22 cellular contexts compared by ENCODE assay signal in genomic region chr10:20713420-20713819, GRCh38.
A peak's percentile ranks its signal among the peaks of the same experiment; 100 is the strongest.
DNase-seq lines count a peak whose midpoint lies in the region; ATAC-seq and TF ChIP-seq lines count a peak whose summit lies in the region.
"Had no signal": no experiment of that assay in that cellular context is flagged by ENCODE, and none has a peak within 500 bp of the region (broad histone marks: within the 10 kb centered on the region; RNA-seq: fewer than 3 reads in every experiment).

No MANE protein-coding gene starts in this region.

- peak; percentile 1 for DNase-seq in NCI-H146 (lab: John Stamatoyannopoulos, UW)
- no peak for DNase-seq in NCI-H146 treated with DMSO at 0.1 percent for 48 hours (lab: John Stamatoyannopoulos, UW; ENCODE audit: unreplicated experiment)
- DNase-seq in kidney tubule cell (ENCODE audit: low spot score) = peak; percentile 38
- peak; percentile 3 for DNase-seq in renal cortical epithelial cell (ENCODE audit: low read depth)
- DNase-seq in sigmoid colon = no peak
- DNase-seq in nucleus accumbens (lab: John Stamatoyannopoulos, UW) = no peak
- DNase-seq: 8988T, DMS153, GOT3, HCEC 1CT, NCI-H1048, NCI-H1417, NCI-H187, NCI-H2107, NCI-H446 treated with DMSO at 0.1 percent for 48 hours, NCI-H526, OCI-M1, Peyer's patch, SHP77 treated with DMSO at 0.1 percent for 48 hours had no signal

- TF ChIP-seq EP300 in sigmoid colon (IDR thresholded peaks at IDR 0.05) = no peak

- TF ChIP-seq POLR2A in sigmoid colon (IDR thresholded peaks at IDR 0.05) = no peak

- no peak for TF ChIP-seq CTCF in sigmoid colon (IDR thresholded peaks at IDR 0.05)

- 69 to 78% methylated on average over 1 of the region's 1 CpG for WGBS in sigmoid colon, 2 donors

- H3K4me3 ChIP-seq in sigmoid colon = no peak overlapping the region
- H3K4me3 ChIP-seq: Peyer's patch had no signal

- no peaks in the 10 kb centered on the region for H3K27me3 ChIP-seq in sigmoid colon
- H3K27me3 ChIP-seq: Peyer's patch had no signal

- intact Hi-C loops in sigmoid colon (cut with DNase I) = no loop called here

- H3K4me1 ChIP-seq in sigmoid colon = no peaks in the 10 kb centered on the region
- H3K4me1 ChIP-seq: Peyer's patch had no signal

- H3K36me3 ChIP-seq in sigmoid colon = no peaks in the 10 kb centered on the region
- H3K36me3 ChIP-seq: Peyer's patch had no signal

- H3K27ac ChIP-seq in sigmoid colon = no peak overlapping the region
- H3K27ac ChIP-seq: HL-60, KMS-11, Peyer's patch had no signal

- H3K9me3 ChIP-seq in sigmoid colon = no peaks in the 10 kb centered on the region
- H3K9me3 ChIP-seq: Peyer's patch had no signal

- ATAC-seq in HG03175 (IDR thresholded peaks at IDR 0.05; ENCODE audit: unreplicated experiment) = peak; percentile 63

Comparison
In these comparisons a context has a peak if more than half of its experiments do, and no peak if none do; other contexts are left out.
1. DNase-seq: peak in NCI-H146 (single experiment), kidney tubule cell (single experiment) and renal cortical epithelial cell (single experiment); none in NCI-H146 treated with DMSO at 0.1 percent for 48 hours (single experiment), sigmoid colon (single experiment) and nucleus accumbens (0 of 56).